ENCODE assay signal across 1 cellular context in genomic region chr19:42176990-42177685, GRCh38.
TF ChIP-seq lines count a peak whose summit lies in the region.

No MANE protein-coding gene starts in this region.

TF ChIP-seq in HEK293, 187 proteins besides CTCF, POLR2A, EP300 and RAD21 (continued from another document and continues in another):
- TF ChIP-seq ZBTB6 (tag by site-specific recombination; IDR thresholded peaks at IDR 0.05): 0 out of 2 replicates have a peak, but pooled peaks have one; percentile 81
- 0 out of 2 replicates have a peak, but pooled peaks have one; percentile 63 for TF ChIP-seq MZF1 (tag by site-specific recombination; IDR thresholded peaks at IDR 0.05; ENCODE audit: borderline replicate concordance)
- TF ChIP-seq ZXDB (tag by site-specific recombination; IDR thresholded peaks at IDR 0.05): 0 out of 2 replicates have a peak, but pooled peaks have one; percentile 33
- no peak; the same call in 1 of the 2 replicates for TF ChIP-seq ZNF521 (tag by site-specific recombination; IDR thresholded peaks at IDR 0.05)
- TF ChIP-seq OSR2 (tag by site-specific recombination; IDR thresholded peaks at IDR 0.05): peak; percentile 89
- no peak for TF ChIP-seq ATF2 (tag by site-specific recombination; IDR thresholded peaks at IDR 0.05; ENCODE audit: low read depth)
- TF ChIP-seq ZNF266 (tag by site-specific recombination; IDR thresholded peaks at IDR 0.05; ENCODE audit: low read depth): 0 out of 2 replicates have a peak, but pooled peaks have one; percentile 11
- TF ChIP-seq ZNF645 (tag by site-specific recombination; IDR thresholded peaks at IDR 0.05): no peak
- TF ChIP-seq ZBTB10 (tag by site-specific recombination; IDR thresholded peaks at IDR 0.05): 0 out of 2 replicates have a peak, but pooled peaks have one; percentile 33
- TF ChIP-seq ZBTB49 (tag by site-specific recombination; IDR thresholded peaks at IDR 0.05; ENCODE audit: low read depth): no peak
- peak; percentile 16 for TF ChIP-seq SP2 (tag by site-specific recombination; IDR thresholded peaks at IDR 0.05)
- peak; percentile 70 for TF ChIP-seq ZNF335 (tag by site-specific recombination; conservative IDR thresholded peaks at IDR 0.05)
- TF ChIP-seq ZBTB26 (tag by site-specific recombination; optimal IDR thresholded peaks at IDR 0.05): peak; percentile 87
- TF ChIP-seq ZNF138 (tag by site-specific recombination; IDR thresholded peaks at IDR 0.05; ENCODE audit: borderline replicate concordance): no peak
- no peak for TF ChIP-seq ZNF433 (tag by site-specific recombination; IDR thresholded peaks at IDR 0.05; ENCODE audit: low read depth)
- TF ChIP-seq PBX3 (CRISPR knock-in tag; IDR thresholded peaks at IDR 0.05): 0 out of 2 replicates have a peak, but pooled peaks have one; percentile 45
- TF ChIP-seq ZNF155 (tag by site-specific recombination; IDR thresholded peaks at IDR 0.05): no peak
- TF ChIP-seq ZNF394 (tag by site-specific recombination; IDR thresholded peaks at IDR 0.05; ENCODE audit: borderline replicate concordance): peak; percentile 58; the same call in 1 of the 2 replicates
- no peak for TF ChIP-seq ZNF776 (tag by site-specific recombination; IDR thresholded peaks at IDR 0.05; ENCODE audit: borderline replicate concordance)
- TF ChIP-seq ZNF184 (tag by site-specific recombination; IDR thresholded peaks at IDR 0.05): no peak
- TF ChIP-seq ZNF10 (tag by site-specific recombination; IDR thresholded peaks at IDR 0.05): 0 out of 2 replicates have a peak, but pooled peaks have one; percentile 53
- TF ChIP-seq ZNF398 (tag by site-specific recombination; IDR thresholded peaks at IDR 0.05): peak; percentile 96
- no peak for TF ChIP-seq ZNF623 (tag by site-specific recombination; IDR thresholded peaks at IDR 0.05)
- no peak for TF ChIP-seq SETDB1 (IDR thresholded peaks at IDR 0.05; ENCODE audit: insufficient read length, low read length)
- 0 out of 2 replicates have a peak, but pooled peaks have one; percentile 44 for TF ChIP-seq ZNF248 (tag by site-specific recombination; IDR thresholded peaks at IDR 0.05)
- TF ChIP-seq ZNF610 (tag by site-specific recombination; IDR thresholded peaks at IDR 0.05; ENCODE audit: borderline replicate concordance): no peak
- peak; percentile 9; the same call in 1 of the 2 replicates for TF ChIP-seq ZNF157 (tag by site-specific recombination; IDR thresholded peaks at IDR 0.05)
- peak; percentile 48; the same call in 1 of the 2 replicates for TF ChIP-seq KLF17 (tag by site-specific recombination; IDR thresholded peaks at IDR 0.05)
- no peak for TF ChIP-seq ZNF146 (tag by site-specific recombination; IDR thresholded peaks at IDR 0.05)
- TF ChIP-seq ZNF449 (tag by site-specific recombination; IDR thresholded peaks at IDR 0.05): 0 out of 2 replicates have a peak, but pooled peaks have one; percentile 58
- peak; percentile 44; the same call in 1 of the 2 replicates for TF ChIP-seq ZBTB11 (tag by site-specific recombination; conservative IDR thresholded peaks at IDR 0.05; ENCODE audit: low read depth)
